Comparison of ENCODE assay signal across 12 cellular contexts in genomic region chr2:24830351-24830750, GRCh38. TPM values are rescaled to one million over a fixed set of nuclear protein-coding genes. Genes with fewer than 3 reads are reported as not detected.
A peak's percentile ranks its signal among the peaks of the same experiment; 100 is the strongest.
DNase-seq lines count a peak whose midpoint lies in the region; ATAC-seq and TF ChIP-seq lines count a peak whose summit lies in the region.
"Had no signal": no experiment of that assay in that cellular context is flagged by ENCODE, and none has a peak within 500 bp of the region (broad histone marks: within the 10 kb centered on the region; RNA-seq: fewer than 3 reads in every experiment).

No MANE protein-coding gene starts in this region.

- TF ChIP-seq CTCF in HEK293 (tag by site-specific recombination; IDR thresholded peaks at IDR 0.05) (no peak), coronary artery (IDR thresholded peaks at IDR 0.05) (no peak), osteoblast (IDR thresholded peaks at IDR 0.05; ENCODE audit: extremely low read depth, low read depth, low read length) (peak; percentile 47), colonic mucosa (IDR thresholded peaks at IDR 0.05) (no peak)

- no peak for ATAC-seq in GM18505 (IDR thresholded peaks at IDR 0.05; ENCODE audit: unreplicated experiment)
- ATAC-seq: left lobe of liver, T-cell had no signal

- POLR2A ChIA-PET in HEK293 (lab: Yijun Ruan, JAX), result interaction anchor here (0.6 kb wide), 1 partner anchor 170 kb away, joined by 3 read pairs; no protein-coding TSS in a partner anchor

- CTCF ChIA-PET in HEK293 (lab: Yijun Ruan, JAX), result interaction anchor here (1.2 to 1.5 kb wide), 3 partner anchors 38 to 420 kb away, joined by 3 to 6 read pairs (median 4); partner anchors contain the start of genes CENPO and PTRHD1

- H3K27ac ChIP-seq in HEK293 (ENCODE audit: extremely low read depth, low read depth, low read length) (no peak overlapping the region), coronary artery (no peak overlapping the region), osteoblast (ENCODE audit: low read depth, low read length) (no peak overlapping the region), colonic mucosa (no peak overlapping the region)
- H3K27ac ChIP-seq: testis had no signal

- no peaks in the 10 kb centered on the region for H4K20me1 ChIP-seq in osteoblast (ENCODE audit: insufficient read depth, low read length)

- H3K36me3 ChIP-seq in HEK293 (ENCODE audit: control insufficient read depth in 2 of 2, insufficient read depth in 1 of 2, low read length in 2 of 2), result peaks cover 0 to 59% of the 10 kb centered on the region in 2 experiments; a peak in 2 of 3 replicates
- H3K36me3 ChIP-seq in osteoblast (ENCODE audit: insufficient read depth, low read length), result no peaks in the 10 kb centered on the region
- H3K36me3 ChIP-seq in colonic mucosa, result no peaks in the 10 kb centered on the region

- no peak for TF ChIP-seq POLR2A in GM18505 (IDR thresholded peaks at IDR 0.05; ENCODE audit: borderline replicate concordance, extremely low read depth, insufficient read depth, insufficient read length)

- H3K9me3 ChIP-seq in HEK293 (ENCODE audit: control insufficient read depth, insufficient read depth, low read depth, low read length) (no peaks in the 10 kb centered on the region), osteoblast (ENCODE audit: low read depth, low read length) (no peaks in the 10 kb centered on the region), colonic mucosa (no peaks in the 10 kb centered on the region)
- H3K9me3 ChIP-seq: testis had no signal

- H3K79me2 ChIP-seq in osteoblast (ENCODE audit: insufficient read depth, low read length), result no peaks in the 10 kb centered on the region

- intact Hi-C loops in colonic mucosa (cut with DNase I), result no loop called here

- H3K27me3 ChIP-seq in osteoblast (ENCODE audit: insufficient read depth, low read length), result no peaks in the 10 kb centered on the region
- no peaks in the 10 kb centered on the region for H3K27me3 ChIP-seq in colonic mucosa
- H3K27me3 ChIP-seq: testis had no signal

- H2AFZ ChIP-seq in osteoblast (ENCODE audit: low read length), result no peak overlapping the region

- H3K4me3 ChIP-seq in HEK293 (ENCODE audit: low read depth, low read length) (no peak overlapping the region), coronary artery (no peak overlapping the region), osteoblast (ENCODE audit: insufficient read depth, low read length) (no peak overlapping the region), colonic mucosa (no peak overlapping the region)
- H3K4me3 ChIP-seq: testis had no signal

- no peak overlapping the region for H3K4me2 ChIP-seq in osteoblast (ENCODE audit: insufficient read depth, low read length)

- peak; percentile 36 for DNase-seq in COR-L47 (lab: John Stamatoyannopoulos, UW)
- DNase-seq in coronary artery (ENCODE audit: low spot score), result peak; percentile 63
- DNase-seq in osteoblast (ENCODE audit: insufficient read length, low spot score, missing footprints), result peak; percentile 83
- DNase-seq in EL, result no peak
- no peak for DNase-seq in colonic mucosa
- DNase-seq: activated CD8-positive, alpha-beta memory T cell treated with anti-CD3 and anti-CD28 coated beads for 24 hours; occipital lobe; testis had no signal

- no peaks in the 10 kb centered on the region for H3K4me1 ChIP-seq in HEK293 (ENCODE audit: control insufficient read depth, insufficient read depth, low read length)
- H3K4me1 ChIP-seq in osteoblast (ENCODE audit: insufficient read depth, low read length), result peaks cover 2% of the 10 kb centered on the region
- no peaks in the 10 kb centered on the region for H3K4me1 ChIP-seq in colonic mucosa

- H3K9ac ChIP-seq in colonic mucosa (ENCODE audit: low read depth in 2 of 2, low read length in 2 of 2), result no peak overlapping the region

TF ChIP-seq in HEK293, 187 proteins besides CTCF, POLR2A, EP300 and RAD21:
- TF ChIP-seq ZNF391 (tag by site-specific recombination; IDR thresholded peaks at IDR 0.05; ENCODE audit: borderline replicate concordance, low read depth) (no peak), ZNF626 (tag by site-specific recombination; IDR thresholded peaks at IDR 0.05) (no peak), ZNF654 (tag by site-specific recombination; IDR thresholded peaks at IDR 0.05; ENCODE audit: low read depth) (peak; percentile 19; the same call in 1 of the 2 replicates), ZNF514 (tag by site-specific recombination; IDR thresholded peaks at IDR 0.05) (no peak), KLF10 (tag by site-specific recombination; IDR thresholded peaks at IDR 0.05) (no peak), ZNF202 (tag by site-specific recombination; IDR thresholded peaks at IDR 0.05; ENCODE audit: borderline replicate concordance) (no peak)

RNA-seq across cellular contexts. Expression of gene CENPO, which starts 37.1 kb away (rescaled TPM):
- total RNA-seq in osteoblast, result 8.0 and 9.1 TPM in 2 replicates
- 10 to 100 TPM in 1 of 2 donors, 1 to 10 TPM in 1; 6.8 to 26.8 TPM for total RNA-seq in colonic mucosa

RNA-seq across cellular contexts. Expression of gene PTRHD1, which starts 37.2 kb away (rescaled TPM):
- total RNA-seq in osteoblast (21.5 and 25.0 TPM in 2 replicates), colonic mucosa (10 to 100 TPM; 38.2 to 47.6 TPM)

Comparison
In these comparisons a context has a peak if more than half of its experiments do, and no peak if none do; other contexts are left out.
1. DNase-seq: peak in COR-L47 (single experiment), coronary artery (single experiment) and osteoblast (single experiment); none in EL (single experiment) and colonic mucosa (single experiment).